ENCODE assay signal across 9 cellular contexts in genomic region chr22:22167791-22168189, GRCh38.
A peak's percentile ranks its signal among the peaks of the same experiment; 100 is the strongest.
DNase-seq lines count a peak whose midpoint lies in the region; ATAC-seq and TF ChIP-seq lines count a peak whose summit lies in the region.
"Had no signal": no experiment of that assay in that cellular context is flagged by ENCODE, and none has a peak within 500 bp of the region (broad histone marks: within the 10 kb centered on the region; RNA-seq: fewer than 3 reads in every experiment).

No MANE protein-coding gene starts in this region.

- H3K4me2 ChIP-seq in GM23248 (ENCODE audit: unreplicated experiment), result no peak overlapping the region
- no peak overlapping the region for H3K4me2 ChIP-seq in neural progenitor cell

- H3K27me3 Mint-ChIP-seq in neural progenitor cell (ENCODE audit: insufficient read depth, low read depth), result peaks cover 25% of the 10 kb centered on the region

- TF ChIP-seq CTCF in neural progenitor cell (IDR thresholded peaks at IDR 0.05), result no peak

- H3K9me2 ChIP-seq in GM23248 (ENCODE audit: insufficient read depth), result no peaks in the 10 kb centered on the region

- H3K27ac Mint-ChIP-seq in neural progenitor cell, result no peak overlapping the region

- H3K79me2 ChIP-seq in GM23248 (ENCODE audit: insufficient read depth) (no peaks in the 10 kb centered on the region), neural progenitor cell (ENCODE audit: low read depth) (no peaks in the 10 kb centered on the region)

- H2AFZ ChIP-seq in GM23248 (peak overlapping the region; percentile 70; the same call in 1 of the 2 replicates), neural progenitor cell (replicated peaks) (peak overlapping the region; percentile 52)

- peaks cover 4% of the 10 kb centered on the region for H3K27me3 ChIP-seq in GM23248 (replicated peaks; ENCODE audit: insufficient read depth)
- peaks cover 100% of the 10 kb centered on the region for H3K27me3 ChIP-seq in neural progenitor cell

- WGBS in GM23248 (ENCODE audit: low coverage in 1 of 2, low lambda C conversion rate in 2 of 2, missing lambda C conversion rate in 2 of 2), 2 experiments, result 31 to 38% methylated on average over 2 of the region's 2 CpGs

- no peak overlapping the region for H3K4me3 Mint-ChIP-seq in neural progenitor cell

- H3F3A ChIP-seq in GM23248 (ENCODE audit: insufficient read depth) (no peaks in the 10 kb centered on the region), neural progenitor cell (ENCODE audit: low read depth) (no peaks in the 10 kb centered on the region)

- in situ Hi-C loops in GM23248 (cut with MboI), result no loop called here

- H3K27ac ChIP-seq in GM23248 (no peak overlapping the region), neural progenitor cell (no peak overlapping the region)

- peak; percentile 3 for DNase-seq in NCI-H1105 treated with DMSO at 0.1 percent for 48 hours (lab: John Stamatoyannopoulos, UW)
- no peak for DNase-seq in NCI-H1105 (lab: John Stamatoyannopoulos, UW)
- DNase-seq in GM23248, result no peak
- peak; percentile 47 for DNase-seq in NCI-H1694 (lab: John Stamatoyannopoulos, UW)
- no peak for DNase-seq in neural progenitor cell (ENCODE audit: low spot score)
- no peak for DNase-seq in AG08395 (ENCODE audit: low spot score)
- DNase-seq in HK-2 (ENCODE audit: unreplicated experiment), result no peak
- DNase-seq in sciatic nerve (ENCODE audit: low spot score), result no peak
- DNase-seq: 8988T had no signal

- H4K20me1 ChIP-seq in GM23248 (ENCODE audit: insufficient read depth) (no peaks in the 10 kb centered on the region), neural progenitor cell (ENCODE audit: low read depth) (no peaks in the 10 kb centered on the region)

- H3K36me3 ChIP-seq in GM23248 (ENCODE audit: low read depth) (no peaks in the 10 kb centered on the region), neural progenitor cell (no peaks in the 10 kb centered on the region)

- H3K4me3 ChIP-seq in GM23248, result no peak overlapping the region
- H3K4me3 ChIP-seq in neural progenitor cell, result no peak overlapping the region

- no peak for ATAC-seq in sciatic nerve

- H3K9me3 Mint-ChIP-seq in neural progenitor cell, result no peaks in the 10 kb centered on the region

- no peaks in the 10 kb centered on the region for H3K36me3 Mint-ChIP-seq in neural progenitor cell

- intact Hi-C loops in sciatic nerve (cut with DNase I), result no loop called here

- peaks cover 2% of the 10 kb centered on the region for H3K4me1 Mint-ChIP-seq in neural progenitor cell

- no peak overlapping the region for H3K9ac ChIP-seq in GM23248
- no peak overlapping the region for H3K9ac ChIP-seq in neural progenitor cell

- H3K9me3 ChIP-seq in GM23248 (ENCODE audit: low read depth) (no peaks in the 10 kb centered on the region), neural progenitor cell (ENCODE audit: low read depth) (no peaks in the 10 kb centered on the region)

- H3K4me1 ChIP-seq in GM23248 (ENCODE audit: insufficient read depth) (no peaks in the 10 kb centered on the region), neural progenitor cell (no peaks in the 10 kb centered on the region)

Comparison
In these comparisons a context has a peak if more than half of its experiments do, and no peak if none do; other contexts are left out.
1. DNase-seq: peak in NCI-H1105 treated with DMSO at 0.1 percent for 48 hours (single experiment) and NCI-H1694 (single experiment); none in NCI-H1105 (single experiment), GM23248 (single experiment), neural progenitor cell (single experiment), AG08395 (single experiment), HK-2 (single experiment) and sciatic nerve (single experiment).